In genomic region chr4:80125252-80126177, GRCh38 we compare ENCODE assay signal across 8 cellular contexts. TPM values are rescaled to one million over a fixed set of nuclear protein-coding genes. Genes with fewer than 3 reads are reported as not detected.
A peak's percentile ranks its signal among the peaks of the same experiment; 100 is the strongest.
DNase-seq lines count a peak whose midpoint lies in the region; ATAC-seq and TF ChIP-seq lines count a peak whose summit lies in the region.

No MANE protein-coding gene starts in this region.

- H3K27ac Mint-ChIP-seq in activated CD4-positive, alpha-beta memory T cell treated with anti-CD3 and anti-CD28 coated beads, Interleukin-2, amount 10 ng/mL, durations not matched to agents 7 days and 5 days = peak overlapping the region; percentile 88
- peak overlapping the region; percentile 72 for H3K27ac Mint-ChIP-seq in stimulated activated naive CD8-positive, alpha-beta T cell treated with anti-CD3 and anti-CD28 coated beads, Interleukin-15, Interleukin-2, amounts not matched to agents 100 ng/mL and 50 ng/mL, for 24 hours

- H3K9me3 ChIP-seq in Loucy (ENCODE audit: insufficient read depth, low read depth, low read length) = no peaks in the 10 kb centered on the region

- H3K4me1 Mint-ChIP-seq in activated CD4-positive, alpha-beta memory T cell treated with anti-CD3 and anti-CD28 coated beads, Interleukin-2, amount 10 ng/mL, durations not matched to agents 7 days and 5 days = peaks cover 63% of the 10 kb centered on the region
- H3K4me1 Mint-ChIP-seq in stimulated activated naive CD8-positive, alpha-beta T cell treated with anti-CD3 and anti-CD28 coated beads, Interleukin-15, Interleukin-2, amounts not matched to agents 100 ng/mL and 50 ng/mL, for 24 hours (ENCODE audit: low read depth) = peaks cover 61% of the 10 kb centered on the region

- TF ChIP-seq CTCF in Loucy (conservative IDR thresholded peaks at IDR 0.05; ENCODE audit: low read length) (peak; percentile 81), fibroblast of villous mesenchyme (IDR thresholded peaks at IDR 0.05; ENCODE audit: insufficient read depth, low read depth, low read length) (peak; percentile 57)

- H3K79me2 ChIP-seq in Loucy (ENCODE audit: insufficient read depth, low read length) = peaks cover 41% of the 10 kb centered on the region

- H3K4me2 ChIP-seq in Loucy (ENCODE audit: low read depth, low read length, poor library complexity, severe bottlenecking) = peak overlapping the region; percentile 86

- no peaks in the 10 kb centered on the region for H3K36me3 ChIP-seq in Loucy (ENCODE audit: insufficient read depth, low read length)

- H3K4me3 Mint-ChIP-seq in activated CD4-positive, alpha-beta memory T cell treated with anti-CD3 and anti-CD28 coated beads, Interleukin-2, amount 10 ng/mL, durations not matched to agents 7 days and 5 days = peak overlapping the region; percentile 28
- H3K4me3 Mint-ChIP-seq in stimulated activated naive CD8-positive, alpha-beta T cell treated with anti-CD3 and anti-CD28 coated beads, Interleukin-15, Interleukin-2, amounts not matched to agents 100 ng/mL and 50 ng/mL, for 24 hours = peak overlapping the region; percentile 42

- H4K20me1 ChIP-seq in Loucy (ENCODE audit: insufficient read depth, low read length, poor library complexity, severe bottlenecking) = no peaks in the 10 kb centered on the region

- peaks cover 69% of the 10 kb centered on the region for H3K4me1 ChIP-seq in Loucy (ENCODE audit: insufficient read depth, low read length, poor library complexity, severe bottlenecking)

- H3K27me3 Mint-ChIP-seq in activated CD4-positive, alpha-beta memory T cell treated with anti-CD3 and anti-CD28 coated beads, Interleukin-2, amount 10 ng/mL, durations not matched to agents 7 days and 5 days = no peaks in the 10 kb centered on the region
- no peaks in the 10 kb centered on the region for H3K27me3 Mint-ChIP-seq in stimulated activated naive CD8-positive, alpha-beta T cell treated with anti-CD3 and anti-CD28 coated beads, Interleukin-15, Interleukin-2, amounts not matched to agents 100 ng/mL and 50 ng/mL, for 24 hours

- POLR2A ChIA-PET in activated CD4-positive, alpha-beta memory T cell treated with anti-CD3 and anti-CD28 coated beads, Interleukin-2, amount 10 ng/mL, durations not matched to agents 7 days and 5 days (lab: Charles Lee) = interaction anchor here (0.8 to 5.4 kb wide), 15 partner anchors 13 to 521 kb away, joined by 3 to 131 read pairs (median 4); partner anchors contain the start of gene ANTXR2

- H3K4me3 ChIP-seq in Loucy (ENCODE audit: low read length, poor library complexity, severe bottlenecking) (peak overlapping the region; percentile 69), fibroblast of villous mesenchyme (ENCODE audit: low read depth, low read length) (no peak overlapping the region)

- H2AFZ ChIP-seq in Loucy (ENCODE audit: low read length) = peak overlapping the region; percentile 14; the same call in 1 of the 2 replicates

- no peaks in the 10 kb centered on the region for H3K27me3 ChIP-seq in Loucy (ENCODE audit: insufficient read depth, low read length, poor library complexity, severe bottlenecking)

- H3K9me3 Mint-ChIP-seq in activated CD4-positive, alpha-beta memory T cell treated with anti-CD3 and anti-CD28 coated beads, Interleukin-2, amount 10 ng/mL, durations not matched to agents 7 days and 5 days = peaks cover 11% of the 10 kb centered on the region
- H3K9me3 Mint-ChIP-seq in stimulated activated naive CD8-positive, alpha-beta T cell treated with anti-CD3 and anti-CD28 coated beads, Interleukin-15, Interleukin-2, amounts not matched to agents 100 ng/mL and 50 ng/mL, for 24 hours = no peaks in the 10 kb centered on the region

- CTCF ChIA-PET in activated CD4-positive, alpha-beta memory T cell treated with anti-CD3 and anti-CD28 coated beads, Interleukin-2, amount 10 ng/mL, durations not matched to agents 7 days and 5 days (lab: Charles Lee) = interaction anchor here (0.6 to 5.0 kb wide), 29 partner anchors 13 to 208 kb away, joined by 3 to 141 read pairs (median 7); partner anchors contain the start of genes ANTXR2 and PRDM8

- H3F3A ChIP-seq in Loucy (ENCODE audit: low read depth) = peaks cover 31% of the 10 kb centered on the region

- DNase-seq in EL (peak; percentile 52), fibroblast of villous mesenchyme (ENCODE audit: low read depth) (peak; percentile 38), NCI-H774 (lab: John Stamatoyannopoulos, UW) (no peak), epidermal melanocyte (ENCODE audit: insufficient read length, low spot score) (no peak)
- peak; percentile 50 for DNase-seq in activated CD4-positive, alpha-beta memory T cell treated with anti-CD3 and anti-CD28 coated beads, Interleukin-2, amount 10 ng/mL, durations not matched to agents 7 days and 5 days

- H3K9me2 ChIP-seq in Loucy (replicated peaks; ENCODE audit: low read depth, low read length) = no peaks in the 10 kb centered on the region

- H3K9ac ChIP-seq in Loucy (ENCODE audit: low read depth, low read length, poor library complexity, severe bottlenecking) = peak overlapping the region; percentile 85

- ATAC-seq in GM21390 (IDR thresholded peaks at IDR 0.05; ENCODE audit: unreplicated experiment) = peak; percentile 71

- H3K36me3 Mint-ChIP-seq in activated CD4-positive, alpha-beta memory T cell treated with anti-CD3 and anti-CD28 coated beads, Interleukin-2, amount 10 ng/mL, durations not matched to agents 7 days and 5 days (ENCODE audit: low read depth) = peaks cover 7% of the 10 kb centered on the region
- H3K36me3 Mint-ChIP-seq in stimulated activated naive CD8-positive, alpha-beta T cell treated with anti-CD3 and anti-CD28 coated beads, Interleukin-15, Interleukin-2, amounts not matched to agents 100 ng/mL and 50 ng/mL, for 24 hours (ENCODE audit: low read depth) = no peaks in the 10 kb centered on the region

RNA-seq across cellular contexts. Expression of gene ANTXR2, which starts 52.5 kb away (rescaled TPM):
- 100 to 1,000 TPM; 113 to 114 TPM for total RNA-seq in activated CD4-positive, alpha-beta memory T cell treated with anti-CD3 and anti-CD28 coated beads, Interleukin-2, amount 10 ng/mL, durations not matched to agents 7 days and 5 days
- total RNA-seq in fibroblast of villous mesenchyme = 105 and 107 TPM in 2 replicates

Comparison
In these comparisons a context has a peak if more than half of its experiments do, and no peak if none do; other contexts are left out.
1. DNase-seq: peak in EL (single experiment), activated CD4-positive, alpha-beta memory T cell treated with anti-CD3 and anti-CD28 coated beads, Interleukin-2, amount 10 ng/mL, durations not matched to agents 7 days and 5 days (single experiment) and fibroblast of villous mesenchyme (single experiment); none in NCI-H774 (single experiment) and epidermal melanocyte (single experiment).